1 cellular context compared by ENCODE assay signal in genomic region chr6:139588734-139589418, GRCh38.
TF ChIP-seq lines count a peak whose summit lies in the region.

No MANE protein-coding gene starts in this region.

TF ChIP-seq in HepG2, 621 proteins besides CTCF, POLR2A, EP300 and RAD21 (continued from another document and continues in another):
- TF ChIP-seq FOXP4 (CRISPR knock-in tag; IDR thresholded peaks at IDR 0.05), result peak; percentile 29; the same call in 1 of the 2 replicates
- TF ChIP-seq HNRNPUL1 (IDR thresholded peaks at IDR 0.05; ENCODE audit: low read depth, low read length), result 0 out of 2 replicates have a peak, but pooled peaks have one; percentile 27
- TF ChIP-seq PAXIP1 (CRISPR knock-in tag; conservative IDR thresholded peaks at IDR 0.05), result no peak; the same call in 1 of the 2 replicates
- no peak for TF ChIP-seq REXO4 (CRISPR knock-in tag; IDR thresholded peaks at IDR 0.05; ENCODE audit: borderline replicate concordance)
- no peak for TF ChIP-seq ZNF878 (CRISPR knock-in tag; IDR thresholded peaks at IDR 0.05)
- TF ChIP-seq ZBTB7A (CRISPR knock-in tag; IDR thresholded peaks at IDR 0.05), result no peak
- TF ChIP-seq ARID3A (IDR thresholded peaks at IDR 0.05; ENCODE audit: low read depth, low read length), result 0 out of 2 replicates have a peak, but pooled peaks have one; percentile 75
- no peak for TF ChIP-seq ATM (IDR thresholded peaks at IDR 0.05; ENCODE audit: borderline replicate concordance)
- 0 out of 2 replicates have a peak, but pooled peaks have one; percentile 18 for TF ChIP-seq SIX1 (CRISPR knock-in tag; IDR thresholded peaks at IDR 0.05; ENCODE audit: borderline replicate concordance)
- TF ChIP-seq ZNF607 (CRISPR knock-in tag; IDR thresholded peaks at IDR 0.05; ENCODE audit: borderline replicate concordance), result no peak
- peak; percentile 79 for TF ChIP-seq HNRNPK (IDR thresholded peaks at IDR 0.05; ENCODE audit: low read depth, low read length, poor library complexity, severe bottlenecking)
- TF ChIP-seq GABPB1 (CRISPR knock-in tag; IDR thresholded peaks at IDR 0.05), result no peak
- TF ChIP-seq KDM4B (CRISPR knock-in tag; IDR thresholded peaks at IDR 0.05), result no peak
- TF ChIP-seq TAF1 (CRISPR knock-in tag; IDR thresholded peaks at IDR 0.05), result no peak
- peak; percentile 85 for TF ChIP-seq CEBPG (CRISPR knock-in tag; IDR thresholded peaks at IDR 0.05)
- TF ChIP-seq GATAD2A (CRISPR knock-in tag; IDR thresholded peaks at IDR 0.05), result peak; percentile 70
- TF ChIP-seq MTA3 (CRISPR knock-in tag; IDR thresholded peaks at IDR 0.05), result no peak
- TF ChIP-seq CEBPB (IDR thresholded peaks at IDR 0.05; ENCODE audit: borderline replicate concordance, low read depth, low read length), result peak; percentile 80
- TF ChIP-seq HNF4A (CRISPR knock-in tag; IDR thresholded peaks at IDR 0.05), result peak; percentile 58
- TF ChIP-seq ZSCAN31 (CRISPR knock-in tag; IDR thresholded peaks at IDR 0.05; ENCODE audit: low read depth), result no peak
- TF ChIP-seq STAT6 (CRISPR knock-in tag; IDR thresholded peaks at IDR 0.05; ENCODE audit: borderline replicate concordance), result no peak
- peak; percentile 53; the same call in 1 of the 2 replicates for TF ChIP-seq HMG20A (CRISPR knock-in tag; IDR thresholded peaks at IDR 0.05; ENCODE audit: borderline replicate concordance)
- TF ChIP-seq NR2F6 (IDR thresholded peaks at IDR 0.05), result no peak
- TF ChIP-seq NR2F6 (CRISPR knock-in tag; IDR thresholded peaks at IDR 0.05), result no peak
- TF ChIP-seq SATB2 (CRISPR knock-in tag; IDR thresholded peaks at IDR 0.05), result no peak
- TF ChIP-seq ASH2L (IDR thresholded peaks at IDR 0.05; ENCODE audit: insufficient read length, low read depth, low read length), result peak; percentile 51
- TF ChIP-seq BRF2 (CRISPR knock-in tag; IDR thresholded peaks at IDR 0.05), result no peak
- no peak for TF ChIP-seq KAT2B (IDR thresholded peaks at IDR 0.05; ENCODE audit: borderline replicate concordance, low read depth, low read length)
- TF ChIP-seq ARID5B (CRISPR knock-in tag; IDR thresholded peaks at IDR 0.05), result peak; percentile 77
- TF ChIP-seq ZNF891 (CRISPR knock-in tag; IDR thresholded peaks at IDR 0.05), result no peak
- no peak for TF ChIP-seq KDM1A (CRISPR knock-in tag; IDR thresholded peaks at IDR 0.05)
- peak; percentile 42; the same call in 1 of the 2 replicates for TF ChIP-seq EHMT2 (IDR thresholded peaks at IDR 0.05; ENCODE audit: borderline replicate concordance, low read depth, low read length)
- no peak for TF ChIP-seq ELK4 (CRISPR knock-in tag; IDR thresholded peaks at IDR 0.05; ENCODE audit: borderline replicate concordance)
- TF ChIP-seq ZNF644 (CRISPR knock-in tag; IDR thresholded peaks at IDR 0.05; ENCODE audit: low read depth), result no peak
- no peak for TF ChIP-seq ZNF512 (CRISPR knock-in tag; IDR thresholded peaks at IDR 0.05)
- TF ChIP-seq ZFYVE20 (CRISPR knock-in tag; IDR thresholded peaks at IDR 0.05; ENCODE audit: borderline replicate concordance, low read depth), result no peak
- TF ChIP-seq ETS1 (CRISPR knock-in tag; IDR thresholded peaks at IDR 0.05), result no peak
- peak; percentile 45; the same call in 1 of the 2 replicates for TF ChIP-seq PATZ1 (CRISPR knock-in tag; IDR thresholded peaks at IDR 0.05)
- no peak for TF ChIP-seq SIN3B (IDR thresholded peaks at IDR 0.05; ENCODE audit: low read length)
